29 cellular contexts compared by ENCODE assay signal in the genomic region with DNA sequence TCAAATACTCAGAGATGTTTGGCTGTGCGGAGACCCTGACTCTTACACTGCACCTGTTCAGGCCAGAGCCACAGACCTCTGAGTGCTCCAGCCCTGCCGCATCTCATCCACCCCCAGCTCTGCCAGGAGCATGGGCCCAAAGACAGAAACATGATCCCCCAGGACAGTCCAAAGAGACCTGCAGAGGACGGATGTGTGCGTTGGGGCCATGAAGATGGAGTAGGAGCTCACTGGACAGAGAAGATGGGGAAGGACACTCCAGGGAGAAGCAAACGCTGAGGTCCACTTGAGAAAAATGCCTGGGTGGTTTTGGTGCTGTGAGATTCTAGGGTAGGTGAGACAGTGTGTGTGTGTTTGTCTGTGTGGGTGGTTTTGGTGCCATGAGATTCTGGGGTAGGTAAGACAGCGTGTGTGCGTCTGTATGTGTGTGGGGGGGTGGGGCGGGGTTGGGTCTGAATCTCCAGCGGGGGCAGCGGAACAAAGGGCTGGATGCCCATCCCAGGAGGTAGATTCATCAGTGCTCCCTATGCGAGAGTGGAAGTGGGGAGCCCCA. TPM values are rescaled to one million over a fixed set of nuclear protein-coding genes. Genes with fewer than 3 reads are reported as not detected.
DNase-seq lines count a peak whose midpoint lies in the region; ATAC-seq and TF ChIP-seq lines count a peak whose summit lies in the region.
"Had no signal": no experiment of that assay in that cellular context is flagged by ENCODE, and none has a peak within 500 bp of the region (broad histone marks: within the 10 kb centered on the region; RNA-seq: fewer than 3 reads in every experiment).

No MANE protein-coding gene starts in this region.

- no peak overlapping the region for H3K27ac Mint-ChIP-seq in WTC11
- H3K27ac Mint-ChIP-seq: activated CD8-positive, alpha-beta T cell treated with anti-CD3 and anti-CD28 coated beads for 36 hours; activated naive CD8-positive, alpha-beta T cell treated with anti-CD3 and anti-CD28 coated beads, Interleukin-2, amount 10 ng/mL, durations not matched to agents 7 days and 5 days; activated T-helper 2 cell treated with anti-CD3 and anti-CD28 coated beads, Interferon-gamma antibody, Interleukin-2, Interleukin-4, amounts not matched to agents 10 μg/mL and 5 μg/mL and 100 μg/mL, durations not matched to agents 14 hours and 24 hours and 36 hours; CD4-positive, CD25-positive, alpha-beta regulatory T cell; T-helper 1 cell treated with Interleukin-12 subunit alpha and Interleukin-12 subunit beta and Interleukin-4 antibody, amounts not matched to agents 30 μg/mL and 1 μg/mL, for 36 hours had no signal

- H4K12ac ChIP-seq in trophoblast cell (ENCODE audit: low read depth, low read length): no peak overlapping the region

- peak overlapping the region; percentile 94 for H4K91ac ChIP-seq in trophoblast cell (ENCODE audit: low read depth, low read length)

- no peak overlapping the region for H3K4ac ChIP-seq in trophoblast cell (ENCODE audit: low read depth, low read length)

- peak overlapping the region; percentile 92 for H3K14ac ChIP-seq in trophoblast cell (ENCODE audit: low read length)

- peaks cover 5% of the 10 kb centered on the region for H3K4me1 Mint-ChIP-seq in WTC11

- H3K36me3 Mint-ChIP-seq in WTC11: no peaks in the 10 kb centered on the region
- H3K36me3 Mint-ChIP-seq: activated naive CD8-positive, alpha-beta T cell treated with anti-CD3 and anti-CD28 coated beads, Interleukin-2, amount 10 ng/mL, durations not matched to agents 7 days and 5 days; CD4-positive, CD25-positive, alpha-beta regulatory T cell had no signal

- CTCF ChIA-PET in WTC11 (lab: Charles Lee): no interaction called here
- CTCF ChIA-PET in GM10248 (lab: Yijun Ruan, JAX): no interaction called here

- H2AFZ ChIP-seq in trophoblast cell (ENCODE audit: insufficient read depth, low read length, poor library complexity): peak overlapping the region; percentile 96

- H4K8ac ChIP-seq in trophoblast cell (ENCODE audit: low read depth, low read length): peak overlapping the region; percentile 99

- peaks cover 37% of the 10 kb centered on the region for H3K27me3 Mint-ChIP-seq in WTC11 (ENCODE audit: low read depth)

- no peak for TF ChIP-seq CTCF in WTC11 (IDR thresholded peaks at IDR 0.05)
- no peak for TF ChIP-seq CTCF in GM10248 (IDR thresholded peaks at IDR 0.05; ENCODE audit: control extremely low read depth, extremely low read depth, low read depth, missing control alignments)

- peaks cover 18 to 21% of the 10 kb centered on the region in 2 experiments for H3K4me1 ChIP-seq in trophoblast cell (ENCODE audit: control insufficient read depth in 1 of 2, insufficient read depth in 2 of 2, low read length in 2 of 2)

- peak overlapping the region; percentile 84 for H2BK120ac ChIP-seq in trophoblast cell (ENCODE audit: insufficient read depth, low read length, poor library complexity)

- DNase-seq in H7 (no peak), WTC11 (ENCODE audit: low spot score) (no peak), trophoblast cell (no peak), NCI-H69 (lab: John Stamatoyannopoulos, UW) (no peak), GM10248 (ENCODE audit: extremely low spot score) (no peak)
- DNase-seq in activated CD4-positive, CD25-positive, alpha-beta regulatory T cell (lab: John Stamatoyannopoulos, UW): no peak
- DNase-seq: activated CD8-positive, alpha-beta T cell treated with anti-CD3 and anti-CD28 coated beads for 36 hours; activated naive CD8-positive, alpha-beta T cell treated with anti-CD3 and anti-CD28 coated beads, Interleukin-2, amount 10 ng/mL, durations not matched to agents 7 days and 5 days; CD4-positive, CD25-positive, alpha-beta regulatory T cell; central memory CD4-positive, alpha-beta T cell; DMS 273 treated with DMSO at 0.1 percent for 48 hours; EL; HCEC 1CT; Karpas-422; kidney; lower lobe of right lung; NCI-H1436; NCI-H446; psoas muscle; stimulated activated CD4-positive, alpha-beta T cell treated with anti-CD3 and anti-CD28 coated beads, Interleukin-15, amount 100 ng/mL, for 24 hours; stimulated activated naive CD4-positive, alpha-beta T cell; testis; uterus had no signal

- H3K79me2 ChIP-seq in trophoblast cell (ENCODE audit: control insufficient read depth, insufficient read depth, low read length, poor library complexity): peaks cover 6% of the 10 kb centered on the region

- H2AK5ac ChIP-seq in trophoblast cell (ENCODE audit: low read length): no peak overlapping the region

- POLR2A ChIA-PET in WTC11 (lab: Charles Lee) (no interaction called here), GM10248 (lab: Yijun Ruan, JAX) (no interaction called here)

- no peak overlapping the region for H2BK12ac ChIP-seq in trophoblast cell (ENCODE audit: low read length)

- no peaks in the 10 kb centered on the region for H3K9me3 Mint-ChIP-seq in WTC11
- H3K9me3 Mint-ChIP-seq: activated CD8-positive, alpha-beta T cell treated with anti-CD3 and anti-CD28 coated beads for 36 hours; activated naive CD8-positive, alpha-beta T cell treated with anti-CD3 and anti-CD28 coated beads, Interleukin-2, amount 10 ng/mL, durations not matched to agents 7 days and 5 days; activated T-helper 2 cell treated with anti-CD3 and anti-CD28 coated beads, Interferon-gamma antibody, Interleukin-2, Interleukin-4, amounts not matched to agents 10 μg/mL and 5 μg/mL and 100 μg/mL, durations not matched to agents 14 hours and 24 hours and 36 hours; CD4-positive, CD25-positive, alpha-beta regulatory T cell; T-helper 1 cell treated with Interleukin-12 subunit alpha and Interleukin-12 subunit beta and Interleukin-4 antibody, amounts not matched to agents 30 μg/mL and 1 μg/mL, for 36 hours had no signal

- no peak overlapping the region for H2BK5ac ChIP-seq in trophoblast cell (ENCODE audit: low read depth, low read length, poor library complexity)

- no peak for ATAC-seq in WTC11
- ATAC-seq: activated CD8-positive, alpha-beta T cell treated with anti-CD3 and anti-CD28 coated beads for 36 hours had no signal

- no peak overlapping the region for H3K18ac ChIP-seq in trophoblast cell (ENCODE audit: low read length)

- H3K4me2 ChIP-seq in trophoblast cell (ENCODE audit: low read length): no peak overlapping the region

- no peak overlapping the region for H3K27ac ChIP-seq in trophoblast cell (ENCODE audit: low read depth, low read length)
- H3K27ac ChIP-seq: lower lobe of right lung, neutrophil, RWPE1, testis had no signal

- WGBS in trophoblast cell (ENCODE audit: extremely low coverage, insufficient coverage, insufficient read length): no CpG with 5 or more reads among the region's 11 CpGs

- H3K23ac ChIP-seq in trophoblast cell (ENCODE audit: low read length): no peak overlapping the region

- peaks cover 3% of the 10 kb centered on the region for H3K9me3 ChIP-seq in iPS-18c (ENCODE audit: control insufficient read depth, insufficient read depth, low read length)
- H3K9me3 ChIP-seq in trophoblast cell (ENCODE audit: insufficient read depth, low read depth, low read length): peaks cover 5% of the 10 kb centered on the region
- H3K9me3 ChIP-seq: lower lobe of right lung, neutrophil, psoas muscle, testis, uterus had no signal

- H3K27me3 ChIP-seq in H7 (ENCODE audit: control insufficient read depth, insufficient read depth, low read length) (peaks cover 20% of the 10 kb centered on the region), trophoblast cell (ENCODE audit: insufficient read depth, low read length) (no peaks in the 10 kb centered on the region)
- H3K27me3 ChIP-seq: testis, uterus had no signal

- H3K79me1 ChIP-seq in trophoblast cell (ENCODE audit: low read length): peaks cover 9% of the 10 kb centered on the region

- H3K4me3 Mint-ChIP-seq in WTC11: peak overlapping the region; percentile 55
- H3K4me3 Mint-ChIP-seq: activated CD8-positive, alpha-beta T cell treated with anti-CD3 and anti-CD28 coated beads for 36 hours; activated naive CD8-positive, alpha-beta T cell treated with anti-CD3 and anti-CD28 coated beads, Interleukin-2, amount 10 ng/mL, durations not matched to agents 7 days and 5 days; T-helper 1 cell treated with Interleukin-12 subunit alpha and Interleukin-12 subunit beta and Interleukin-4 antibody, amounts not matched to agents 30 μg/mL and 1 μg/mL, for 36 hours had no signal

- H3K4me3 ChIP-seq in H7 (ENCODE audit: insufficient read depth, low read depth, low read length) (peak overlapping the region; percentile 55; the same call in 1 of the 2 replicates), iPS-18c (ENCODE audit: insufficient read depth, low read depth, low read length) (peak overlapping the region; percentile 56), trophoblast cell (ENCODE audit: low read depth, low read length) (no peak overlapping the region)

- no peak overlapping the region for H3K9ac ChIP-seq in trophoblast cell (ENCODE audit: low read length)

- H3K36me3 ChIP-seq in H7 (replicated peaks; ENCODE audit: control insufficient read depth, insufficient read depth, low read length) (no peaks in the 10 kb centered on the region), trophoblast cell (ENCODE audit: control insufficient read depth in 1 of 2, insufficient read depth in 2 of 2, low read length in 2 of 2) (no peaks in the 10 kb centered on the region)
- H3K36me3 ChIP-seq: lower lobe of right lung, neutrophil, uterus had no signal

TF ChIP-seq in WTC11, 78 proteins besides CTCF, POLR2A, EP300 and RAD21:
- TF ChIP-seq TEAD1 (CRISPR knock-in tag; IDR thresholded peaks at IDR 0.05): no peak
- no peak for TF ChIP-seq GRHL2 (CRISPR knock-in tag; IDR thresholded peaks at IDR 0.05; ENCODE audit: insufficient replicate concordance, severe bottlenecking)
- TF ChIP-seq ZNF317 (CRISPR knock-in tag; IDR thresholded peaks at IDR 0.05; ENCODE audit: borderline replicate concordance, low read depth): no peak

RNA-seq across cellular contexts. Expression of gene HHIPL1, which starts 0.8 kb away (rescaled TPM):
- total RNA-seq in H7 (2014; rRNA removed; shearing (Covaris generic)): 2.2 and 3.4 TPM in 2 replicates
- total RNA-seq in WTC11 (2021): 1.2 to 2.0 TPM (median 1.5 TPM) in 3 replicates
- polyA plus RNA-seq in trophoblast cell (2013): 1.3 and 1.5 TPM in 2 replicates
- total RNA-seq: activated T-helper 2 cell treated with anti-CD3 and anti-CD28 coated beads, Interferon-gamma antibody, Interleukin-2, Interleukin-4, amounts not matched to agents 10 μg/mL and 5 μg/mL and 100 μg/mL, durations not matched to agents 14 hours and 24 hours and 36 hours; CD4-positive, CD25-positive, alpha-beta regulatory T cell had no signal

RNA-seq across cellular contexts. Expression of gene CYP46A1, which starts 40.0 kb away (rescaled TPM):
- total RNA-seq in H7 (2014; rRNA removed; shearing (Covaris generic)): 0.04 and 0.42 TPM in 2 replicates
- total RNA-seq in WTC11 (2021): 0.57 to 0.77 TPM (median 0.73 TPM) in 3 replicates
- 0.35 and 0.41 TPM in 2 replicates for polyA plus RNA-seq in trophoblast cell (2013)
- total RNA-seq: activated T-helper 2 cell treated with anti-CD3 and anti-CD28 coated beads, Interferon-gamma antibody, Interleukin-2, Interleukin-4, amounts not matched to agents 10 μg/mL and 5 μg/mL and 100 μg/mL, durations not matched to agents 14 hours and 24 hours and 36 hours; CD4-positive, CD25-positive, alpha-beta regulatory T cell; SK-MEL-5 had no signal
- polyA plus RNA-seq: CD4-positive, CD25-positive, alpha-beta regulatory T cell had no signal

RNA-seq across cellular contexts. Expression of gene CCDC85C, which starts 40.1 kb away (rescaled TPM):
- total RNA-seq in H7 (2014; rRNA removed; shearing (Covaris generic)): 44.9 and 50.2 TPM in 2 replicates
- 28.7 to 35.8 TPM (median 30.4 TPM) in 3 replicates for total RNA-seq in WTC11 (2021)
- 17.0 and 18.1 TPM in 2 replicates for polyA plus RNA-seq in trophoblast cell (2013)
